In the genomic region with DNA sequence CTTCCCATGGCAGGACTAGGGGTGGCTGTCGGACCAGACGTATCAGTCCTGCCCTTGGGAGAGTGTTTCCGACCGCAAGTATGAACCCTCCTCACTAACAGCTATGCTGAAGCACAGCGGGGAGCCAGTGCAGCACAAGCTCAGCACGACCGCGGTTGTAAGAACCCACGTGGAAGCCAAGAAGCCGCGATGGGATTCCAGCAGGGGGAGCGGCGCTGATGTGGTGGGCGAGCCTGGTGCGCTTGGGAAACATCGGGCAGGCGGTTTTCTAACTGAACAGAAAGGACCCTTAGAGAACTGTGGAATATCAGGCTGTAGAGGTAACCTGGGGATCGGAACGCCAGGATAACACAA, we compare ENCODE assay signal across 14 cellular contexts.
"Had no signal": no experiment of that assay in that cellular context is flagged by ENCODE, and none has a peak within 500 bp of the region (broad histone marks: within the 10 kb centered on the region; RNA-seq: fewer than 3 reads in every experiment).

No MANE protein-coding gene starts in this region.

- H3K27ac Mint-ChIP-seq: activated CD4-positive, alpha-beta memory T cell treated with anti-CD3 and anti-CD28 coated beads, Interleukin-2, amount 10 ng/mL, durations not matched to agents 7 days and 5 days; activated naive CD8-positive, alpha-beta T cell treated with anti-CD3 and anti-CD28 coated beads, Interleukin-2, amount 10 ng/mL, durations not matched to agents 7 days and 5 days; stimulated activated memory B cell treated with anti-CD40 and anti-IgM and Interleukin-4, amounts not matched to agents 10 μg/mL and 1 μg/mL and 100 μg/mL, for 72 hours; T-helper 2 cell treated with Interferon-gamma antibody and Interleukin-4, amounts not matched to agents 5 μg/mL and 100 μg/mL, for 36 hours had no signal

- ATAC-seq: foreskin keratinocyte; left lung; stimulated activated memory B cell treated with anti-CD40 and anti-IgM and Interleukin-4, amounts not matched to agents 10 μg/mL and 1 μg/mL and 100 μg/mL, for 72 hours had no signal

- DNase-seq: activated CD4-positive, alpha-beta memory T cell treated with anti-CD3 and anti-CD28 coated beads, Interleukin-2, amount 10 ng/mL, durations not matched to agents 7 days and 5 days; activated gamma-delta T cell treated with Interleukin-2 at 50 U/mL for 16 hours; activated naive CD8-positive, alpha-beta T cell treated with anti-CD3 and anti-CD28 coated beads, Interleukin-2, amount 10 ng/mL, durations not matched to agents 7 days and 5 days; activated T-cell treated with anti-CD3 and anti-CD28 coated beads, Interleukin-2, amount 50 U/mL, for 48 hours; anterior cingulate cortex; foreskin keratinocyte; head of caudate nucleus; left lung; right lobe of liver; spleen; stimulated activated CD4-positive, alpha-beta T cell treated with anti-CD3 and anti-CD28 coated beads, Interleukin-1b, Interleukin-23, amount 100 ng/mL, for 48 hours had no signal

- H3K27ac ChIP-seq: foreskin keratinocyte, left lung, right lobe of liver, spleen, tibial nerve had no signal

- H3K4me1 Mint-ChIP-seq: activated CD4-positive, alpha-beta memory T cell treated with anti-CD3 and anti-CD28 coated beads, Interleukin-2, amount 10 ng/mL, durations not matched to agents 7 days and 5 days; activated naive CD8-positive, alpha-beta T cell treated with anti-CD3 and anti-CD28 coated beads, Interleukin-2, amount 10 ng/mL, durations not matched to agents 7 days and 5 days; stimulated activated memory B cell treated with anti-CD40 and anti-IgM and Interleukin-4, amounts not matched to agents 10 μg/mL and 1 μg/mL and 100 μg/mL, for 72 hours had no signal

- H3K9me3 Mint-ChIP-seq: activated CD4-positive, alpha-beta memory T cell treated with anti-CD3 and anti-CD28 coated beads, Interleukin-2, amount 10 ng/mL, durations not matched to agents 7 days and 5 days; activated naive CD8-positive, alpha-beta T cell treated with anti-CD3 and anti-CD28 coated beads, Interleukin-2, amount 10 ng/mL, durations not matched to agents 7 days and 5 days; stimulated activated memory B cell treated with anti-CD40 and anti-IgM and Interleukin-4, amounts not matched to agents 10 μg/mL and 1 μg/mL and 100 μg/mL, for 72 hours; T-helper 2 cell treated with Interferon-gamma antibody and Interleukin-4, amounts not matched to agents 5 μg/mL and 100 μg/mL, for 36 hours had no signal

- H3K27me3 Mint-ChIP-seq: activated CD4-positive, alpha-beta memory T cell treated with anti-CD3 and anti-CD28 coated beads, Interleukin-2, amount 10 ng/mL, durations not matched to agents 7 days and 5 days; activated naive CD8-positive, alpha-beta T cell treated with anti-CD3 and anti-CD28 coated beads, Interleukin-2, amount 10 ng/mL, durations not matched to agents 7 days and 5 days had no signal

- H3K36me3 ChIP-seq: left lung, right lobe of liver, spleen, tibial nerve had no signal

- H3K36me3 Mint-ChIP-seq: activated naive CD8-positive, alpha-beta T cell treated with anti-CD3 and anti-CD28 coated beads, Interleukin-2, amount 10 ng/mL, durations not matched to agents 7 days and 5 days; stimulated activated memory B cell treated with anti-CD40 and anti-IgM and Interleukin-4, amounts not matched to agents 10 μg/mL and 1 μg/mL and 100 μg/mL, for 72 hours had no signal

- H3K27me3 ChIP-seq: foreskin keratinocyte, left lung, right lobe of liver, tibial nerve had no signal

- H3K4me1 ChIP-seq: foreskin keratinocyte, left lung, right lobe of liver had no signal

- H3K9me3 ChIP-seq: left lung, right lobe of liver, spleen, tibial nerve had no signal

- H3K4me3 ChIP-seq: left lung, right lobe of liver, spleen, tibial nerve had no signal

- H3K4me3 Mint-ChIP-seq: activated CD4-positive, alpha-beta memory T cell treated with anti-CD3 and anti-CD28 coated beads, Interleukin-2, amount 10 ng/mL, durations not matched to agents 7 days and 5 days; activated naive CD8-positive, alpha-beta T cell treated with anti-CD3 and anti-CD28 coated beads, Interleukin-2, amount 10 ng/mL, durations not matched to agents 7 days and 5 days; stimulated activated memory B cell treated with anti-CD40 and anti-IgM and Interleukin-4, amounts not matched to agents 10 μg/mL and 1 μg/mL and 100 μg/mL, for 72 hours; T-helper 2 cell treated with Interferon-gamma antibody and Interleukin-4, amounts not matched to agents 5 μg/mL and 100 μg/mL, for 36 hours had no signal
